In the genomic region with DNA sequence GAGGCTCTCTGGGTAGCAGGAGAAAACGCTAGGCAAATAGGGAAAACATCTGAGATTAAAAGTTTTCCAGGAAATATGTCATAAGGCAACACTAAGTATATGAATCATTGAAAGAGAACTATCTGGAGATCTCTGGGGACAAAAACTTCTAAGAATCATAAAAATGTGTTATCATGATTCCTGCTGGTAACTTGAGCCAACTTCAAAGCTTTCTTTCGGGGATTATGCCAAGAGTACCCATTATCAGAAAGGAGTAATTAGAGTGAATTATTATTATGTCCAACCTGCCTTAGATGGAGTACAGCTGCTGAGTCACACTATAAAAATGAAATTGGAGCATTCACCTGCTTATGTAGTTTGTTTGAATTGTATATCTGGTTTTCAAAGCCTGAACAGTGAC, we compare ENCODE assay signal across 14 cellular contexts.
DNase-seq lines count a peak whose midpoint lies in the region; ATAC-seq, FAIRE-seq and TF ChIP-seq lines count a peak whose summit lies in the region.
"Had no signal": no experiment of that assay in that cellular context is flagged by ENCODE, and none has a peak within 500 bp of the region (broad histone marks: within the 10 kb centered on the region; RNA-seq: fewer than 3 reads in every experiment).

No MANE protein-coding gene starts in this region.

- H3K27ac ChIP-seq in osteoblast (ENCODE audit: low read depth, low read length), result peak overlapping the region; percentile 52
- H3K27ac ChIP-seq: dorsolateral prefrontal cortex, SJCRH30, suprapubic skin had no signal

- no peak overlapping the region for H3K4me3 ChIP-seq in astrocyte of the spinal cord (ENCODE audit: low read depth, low read length)
- H3K4me3 ChIP-seq in osteoblast (ENCODE audit: insufficient read depth, low read length), result no peak overlapping the region
- H3K4me3 ChIP-seq: dorsolateral prefrontal cortex, SJCRH30, suprapubic skin had no signal

- H3K36me3 ChIP-seq in osteoblast (ENCODE audit: insufficient read depth, low read length), result no peaks in the 10 kb centered on the region
- H3K36me3 ChIP-seq: SJCRH30, suprapubic skin had no signal

- peaks cover 40% of the 10 kb centered on the region for H3K4me1 ChIP-seq in osteoblast (ENCODE audit: insufficient read depth, low read length)
- H3K4me1 ChIP-seq: SJCRH30 had no signal

- no peak for FAIRE-seq in GM12891 (lab: Jason Lieb, UNC)

- in situ Hi-C loops in astrocyte of the spinal cord (cut with HindIII; ENCODE audit: low sequenced_read_pairs), result no loop called here

- H3K4me2 ChIP-seq in osteoblast (ENCODE audit: insufficient read depth, low read length), result peak overlapping the region; percentile 69

- TF ChIP-seq POLR2A in GM12891 (IDR thresholded peaks at IDR 0.05; ENCODE audit: low read depth, low read length), result no peak

- ATAC-seq in GM21619 (IDR thresholded peaks at IDR 0.05; ENCODE audit: unreplicated experiment), result no peak

- no peaks in the 10 kb centered on the region for H3K79me2 ChIP-seq in osteoblast (ENCODE audit: insufficient read depth, low read length)

- TF ChIP-seq CTCF in astrocyte of the spinal cord (IDR thresholded peaks at IDR 0.05; ENCODE audit: low read depth, low read length), result no peak
- no peak for TF ChIP-seq CTCF in osteoblast (IDR thresholded peaks at IDR 0.05; ENCODE audit: extremely low read depth, low read depth, low read length)

- no peaks in the 10 kb centered on the region for H3K9me3 ChIP-seq in osteoblast (ENCODE audit: low read depth, low read length)
- H3K9me3 ChIP-seq: SJCRH30, suprapubic skin had no signal

- H3K27me3 ChIP-seq in osteoblast (ENCODE audit: insufficient read depth, low read length), result no peaks in the 10 kb centered on the region
- H3K27me3 ChIP-seq: SJCRH30, suprapubic skin had no signal

- no peaks in the 10 kb centered on the region for H4K20me1 ChIP-seq in osteoblast (ENCODE audit: insufficient read depth, low read length)

- no peak overlapping the region for H2AFZ ChIP-seq in osteoblast (ENCODE audit: low read length)

- peak; percentile 72 for DNase-seq in ELR (ENCODE audit: low read depth)
- DNase-seq in NCI-H2107 treated with DMSO at 0.1 percent for 48 hours (lab: John Stamatoyannopoulos, UW; ENCODE audit: unreplicated experiment), result peak; percentile 78
- peak; percentile 54 for DNase-seq in astrocyte of the spinal cord (ENCODE audit: low read depth, low spot score)
- peak; percentile 44 for DNase-seq in osteoblast (ENCODE audit: insufficient read length, low spot score, missing footprints)
- no peak for DNase-seq in GM12891 (ENCODE audit: insufficient read length, low spot score)
- no peak for DNase-seq in ecto neural progenitor cell (ENCODE audit: low spot score)
- no peak for DNase-seq in SIG-M5 (lab: John Stamatoyannopoulos, UW)
- DNase-seq: activated CD4-positive, CD25-positive, alpha-beta regulatory T cell treated with anti-CD3 and anti-CD28 coated beads, Interleukin-2, amount 50 U/mL, for 72 hours; activated gamma-delta T cell; dorsolateral prefrontal cortex; SJCRH30; stimulated activated CD4-positive, alpha-beta T cell treated with anti-CD3 and anti-CD28 coated beads, Interleukin-2, amount 100 ng/mL, for 48 hours had no signal

TF ChIP-seq in GM12891, 5 proteins besides CTCF, POLR2A, EP300 and RAD21:
- TF ChIP-seq POU2F2 (IDR thresholded peaks at IDR 0.05; ENCODE audit: low read depth, low read length) (no peak), PAX5 (IDR thresholded peaks at IDR 0.05; ENCODE audit: insufficient read depth, low read length, severe bottlenecking) (no peak), POLR2AphosphoS5 (IDR thresholded peaks at IDR 0.05; ENCODE audit: low read depth, low read length) (no peak), TAF1 (IDR thresholded peaks at IDR 0.05; ENCODE audit: low read depth, low read length) (no peak), SPI1 (IDR thresholded peaks at IDR 0.05; ENCODE audit: low read depth, low read length) (no peak)

Comparison
In these comparisons a context has a peak if more than half of its experiments do, and no peak if none do; other contexts are left out.
1. DNase-seq: peak in ELR (single experiment), NCI-H2107 treated with DMSO at 0.1 percent for 48 hours (single experiment), astrocyte of the spinal cord (single experiment) and osteoblast (single experiment); none in GM12891 (single experiment), ecto neural progenitor cell (single experiment) and SIG-M5 (single experiment).